Comparison of ENCODE assay signal across 26 cellular contexts in genomic region chr20:13276945-13277582, GRCh38. TPM values are rescaled to one million over a fixed set of nuclear protein-coding genes. Genes with fewer than 3 reads are reported as not detected.
"Had no signal": no experiment of that assay in that cellular context is flagged by ENCODE, and none has a peak within 500 bp of the region (broad histone marks: within the 10 kb centered on the region; RNA-seq: fewer than 3 reads in every experiment).

No MANE protein-coding gene starts in this region.

- H3K4me1 ChIP-seq: uterus had no signal

- H3K4me3 ChIP-seq: esophagus muscularis mucosa, gastrocnemius medialis, left ventricle myocardium inferior, ovary, right lobe of liver, skin epidermis, uterus had no signal

- H3K9me3 ChIP-seq: esophagus muscularis mucosa, gastrocnemius medialis, left ventricle myocardium inferior, neutrophil, ovary, right lobe of liver, uterus had no signal

- H3K27ac ChIP-seq: esophagus muscularis mucosa, gastrocnemius medialis, left ventricle myocardium inferior, neutrophil, ovary, right lobe of liver, uterus, VCaP had no signal

- H3K36me3 ChIP-seq: esophagus muscularis mucosa, gastrocnemius medialis, left ventricle myocardium inferior, neutrophil, ovary, right lobe of liver, uterus had no signal

- H3K27me3 ChIP-seq: esophagus muscularis mucosa, gastrocnemius medialis, ovary, right lobe of liver, uterus had no signal

- DNase-seq: activated CD4-positive, alpha-beta T cell treated with anti-CD3 and anti-CD28 coated beads for 48 hours; activated CD4-positive, alpha-beta T cell treated with anti-CD3 and anti-CD28 coated beads, Interleukin-2, amount 50 U/mL, for 48 hours; activated CD8-positive, alpha-beta memory T cell treated with anti-CD3 and anti-CD28 coated beads for 24 hours; activated effector memory CD4-positive, alpha-beta T cell treated with Interleukin-2 at 50 U/mL for 16 hours; activated naive CD4-positive, alpha-beta T cell treated with Interleukin-2 at 50 U/mL for 16 hours; activated naive CD8-positive, alpha-beta T cell treated with anti-CD3 and anti-CD28 coated beads for 36 hours; amniotic stem cell; dermis blood vessel endothelial cell; effector CD4-positive, alpha-beta T cell; gastrocnemius medialis; glutamatergic neuron; islet precursor cell; left ventricle myocardium inferior; naive B cell; nephron progenitor cell; ovary; right lobe of liver; stimulated activated CD4-positive, alpha-beta T cell treated with anti-CD3 and anti-CD28 coated beads, Interleukin-12 subunit alpha, Interleukin-12 subunit beta, amount 100 ng/mL, for 4 hours; stimulated activated CD4-positive, alpha-beta T cell treated with anti-CD3 and anti-CD28 coated beads, Interleukin-4, amount 100 ng/mL, for 1 hour; uterus had no signal

RNA-seq across cellular contexts. Expression of gene ISM1, which starts 56.0 kb away (rescaled TPM):
- total RNA-seq: bronchial epithelial cell, lung microvascular endothelial cell had no signal
